7 cellular contexts compared by ENCODE assay signal in the genomic region with DNA sequence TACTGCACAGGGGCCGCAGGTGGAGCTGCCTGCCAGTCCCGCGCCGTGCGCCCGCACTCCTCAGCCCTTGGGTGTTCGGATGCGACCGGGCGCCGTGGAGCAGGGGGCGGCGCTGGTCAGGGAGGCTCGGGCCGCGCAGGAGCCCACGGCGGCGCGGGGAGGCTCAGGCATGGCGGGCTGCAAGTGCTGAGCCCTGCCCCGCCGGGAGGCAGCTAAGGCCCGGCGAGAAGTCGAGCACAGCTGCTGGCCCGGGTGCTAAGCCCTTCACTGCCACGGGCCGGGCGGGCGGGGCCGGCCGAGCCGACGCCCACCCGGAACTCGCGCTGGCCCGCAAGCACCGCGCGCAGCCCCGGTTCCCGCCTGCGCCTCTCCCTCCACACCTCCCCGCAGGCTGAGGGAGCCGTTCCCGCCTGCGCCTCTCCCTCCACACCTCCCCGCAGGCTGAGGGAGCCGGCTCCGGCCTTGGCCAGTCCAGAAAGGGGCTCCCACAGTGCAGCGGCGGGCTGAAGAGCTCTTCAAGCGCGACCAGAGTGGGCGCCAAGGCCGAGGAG.
DNase-seq lines count a peak whose midpoint lies in the region; ATAC-seq, FAIRE-seq and TF ChIP-seq lines count a peak whose summit lies in the region.
"Not testable (repeated sequence)": the region's sequence is repeated elsewhere in the genome, so short reads cannot be mapped to it uniquely, and the experiment has no call there.

No MANE protein-coding gene starts in this region.

- POLR2A ChIA-PET in WTC11 (lab: Charles Lee): not testable (repeated sequence)

- not testable (repeated sequence) for H3K9me2 ChIP-seq in GM23338 (ENCODE audit: insufficient read depth)

- peaks cover 17% of the 10 kb centered on the region for H3K4me1 ChIP-seq in GM23338 (ENCODE audit: insufficient read depth)
- H3K4me1 ChIP-seq in iPS-20b (ENCODE audit: insufficient read depth, low read length); trophoblast cell (ENCODE audit: control insufficient read depth in 1 of 2, insufficient read depth in 2 of 2, low read length in 2 of 2): not testable (repeated sequence)

- not testable (repeated sequence) for H3K79me2 ChIP-seq in GM23338 (replicated peaks; ENCODE audit: insufficient read depth); trophoblast cell (ENCODE audit: control insufficient read depth, insufficient read depth, low read length, poor library complexity)

- H3K9ac ChIP-seq in iPS-20b (ENCODE audit: low read depth, low read length); trophoblast cell (ENCODE audit: low read length): not testable (repeated sequence)

- not testable (repeated sequence) for H3K4me1 Mint-ChIP-seq in GM23338; glutamatergic neuron (ENCODE audit: low read depth, unreplicated experiment)
- peaks cover 17% of the 10 kb centered on the region for H3K4me1 Mint-ChIP-seq in WTC11
- peaks cover 15% of the 10 kb centered on the region for H3K4me1 Mint-ChIP-seq in nephron progenitor cell

- DNase-seq in GM23338 (ENCODE audit: low spot score): peak; percentile 37
- DNase-seq in WTC11 (ENCODE audit: low spot score): peak; percentile 36
- peak; percentile 43 for DNase-seq in glutamatergic neuron
- DNase-seq in nephron progenitor cell: peak; percentile 43
- DNase-seq in trophoblast cell: not testable (repeated sequence)
- DNase-seq in urothelium cell line (ENCODE audit: low spot score): peak; percentile 26

- CTCF ChIA-PET in WTC11 (lab: Charles Lee): interaction anchor here (1.7 kb wide), 1 partner anchor 11 kb away, joined by 3 read pairs; no protein-coding TSS in a partner anchor

- H3K9me3 ChIP-seq in iPS-20b (ENCODE audit: insufficient read depth, low read depth, low read length); trophoblast cell (ENCODE audit: insufficient read depth, low read depth, low read length): not testable (repeated sequence)

- H3K4ac ChIP-seq in trophoblast cell (ENCODE audit: low read depth, low read length): not testable (repeated sequence)

- H2BK120ac ChIP-seq in trophoblast cell (ENCODE audit: insufficient read depth, low read length, poor library complexity): not testable (repeated sequence)

- not testable (repeated sequence) for H3K18ac ChIP-seq in trophoblast cell (ENCODE audit: low read length)

- not testable (repeated sequence) for H4K91ac ChIP-seq in trophoblast cell (ENCODE audit: low read depth, low read length)

- not testable (repeated sequence) for H3K36me3 ChIP-seq in GM23338 (ENCODE audit: insufficient read depth); iPS-20b (ENCODE audit: insufficient read depth, low read depth, low read length); trophoblast cell (ENCODE audit: control insufficient read depth in 1 of 2, insufficient read depth in 2 of 2, low read length in 2 of 2)

- H3K79me1 ChIP-seq in trophoblast cell (ENCODE audit: low read length): not testable (repeated sequence)

- H3K27me3 Mint-ChIP-seq in GM23338 (ENCODE audit: insufficient read depth, low read depth, poor library complexity); glutamatergic neuron (ENCODE audit: unreplicated experiment): not testable (repeated sequence)
- H3K27me3 Mint-ChIP-seq in WTC11 (ENCODE audit: low read depth) (peaks cover 31% of the 10 kb centered on the region), nephron progenitor cell (ENCODE audit: low read depth, poor library complexity) (peaks cover 16% of the 10 kb centered on the region)

- H3K23ac ChIP-seq in trophoblast cell (ENCODE audit: low read length): not testable (repeated sequence)

- not testable (repeated sequence) for H3K36me3 Mint-ChIP-seq in GM23338 (ENCODE audit: low read depth); glutamatergic neuron (ENCODE audit: unreplicated experiment); nephron progenitor cell (ENCODE audit: low read depth)
- peaks cover 11% of the 10 kb centered on the region for H3K36me3 Mint-ChIP-seq in WTC11

- TF ChIP-seq CTCF in GM23338 (conservative IDR thresholded peaks at IDR 0.05; ENCODE audit: low read depth in 2 of 2); WTC11 (IDR thresholded peaks at IDR 0.05); glutamatergic neuron (IDR thresholded peaks at IDR 0.05; ENCODE audit: partially characterized antibody, unreplicated experiment); nephron progenitor cell (IDR thresholded peaks at IDR 0.05): not testable (repeated sequence)

- H3K4me2 ChIP-seq in GM23338 (peak overlapping the region; percentile 80), trophoblast cell (ENCODE audit: low read length) (peak overlapping the region; percentile 43)

- H3K4me3 ChIP-seq in GM23338 (peak overlapping the region; percentile 58), iPS-20b (ENCODE audit: low read length) (peak overlapping the region; percentile 37)
- not testable (repeated sequence) for H3K4me3 ChIP-seq in trophoblast cell (ENCODE audit: low read depth, low read length)

- not testable (repeated sequence) for H3K14ac ChIP-seq in trophoblast cell (ENCODE audit: low read length)

- peak; percentile 85 for ATAC-seq in GM23338
- ATAC-seq in WTC11: peak; percentile 82

- not testable (repeated sequence) for H3K4me3 Mint-ChIP-seq in GM23338
- H3K4me3 Mint-ChIP-seq in WTC11 (peak overlapping the region; percentile 51), glutamatergic neuron (ENCODE audit: unreplicated experiment) (peak overlapping the region; percentile 79), nephron progenitor cell (peak overlapping the region; percentile 61)

- not testable (repeated sequence) for FAIRE-seq in urothelium cell line (lab: Jason Lieb, UNC)

- H3K9me3 Mint-ChIP-seq in GM23338 (peaks cover 27% of the 10 kb centered on the region; the same call in 2 of the 3 replicates), WTC11 (peaks cover 28% of the 10 kb centered on the region), nephron progenitor cell (peaks cover 36% of the 10 kb centered on the region)
- not testable (repeated sequence) for H3K9me3 Mint-ChIP-seq in glutamatergic neuron (ENCODE audit: unreplicated experiment)

- not testable (repeated sequence) for H3F3A ChIP-seq in GM23338 (replicated peaks; ENCODE audit: low read depth)

- no CpG with 5 or more reads among the region's 58 CpGs for WGBS in trophoblast cell (ENCODE audit: extremely low coverage, insufficient coverage, insufficient read length)

- H2AFZ ChIP-seq in GM23338: peak overlapping the region; percentile 95; the same call in 1 of the 2 replicates
- not testable (repeated sequence) for H2AFZ ChIP-seq in trophoblast cell (ENCODE audit: insufficient read depth, low read length, poor library complexity)

- not testable (repeated sequence) for H4K8ac ChIP-seq in trophoblast cell (ENCODE audit: low read depth, low read length)

- H4K12ac ChIP-seq in trophoblast cell (ENCODE audit: low read depth, low read length): not testable (repeated sequence)

- H4K20me1 ChIP-seq in GM23338 (replicated peaks; ENCODE audit: insufficient read depth): not testable (repeated sequence)

- H3K27ac ChIP-seq in GM23338 (ENCODE audit: low read depth); iPS-20b (ENCODE audit: low read length); trophoblast cell (ENCODE audit: low read depth, low read length): not testable (repeated sequence)

- not testable (repeated sequence) for H3K27ac Mint-ChIP-seq in GM23338; WTC11; glutamatergic neuron (ENCODE audit: unreplicated experiment); nephron progenitor cell

- H2BK5ac ChIP-seq in trophoblast cell (ENCODE audit: low read depth, low read length, poor library complexity): not testable (repeated sequence)

- H2BK12ac ChIP-seq in trophoblast cell (ENCODE audit: low read length): not testable (repeated sequence)

- H3K27me3 ChIP-seq in GM23338 (ENCODE audit: insufficient read depth) (peaks cover 27% of the 10 kb centered on the region), iPS-20b (ENCODE audit: insufficient read depth, low read length) (peaks cover 25% of the 10 kb centered on the region)
- not testable (repeated sequence) for H3K27me3 ChIP-seq in trophoblast cell (ENCODE audit: insufficient read depth, low read length)

- not testable (repeated sequence) for H2AK5ac ChIP-seq in trophoblast cell (ENCODE audit: low read length)

TF ChIP-seq in WTC11, 78 proteins besides CTCF, POLR2A, EP300 and RAD21 (continues in another document):
- TF ChIP-seq PRDM15 (CRISPR knock-in tag; IDR thresholded peaks at IDR 0.05): peak; percentile 77
- TF ChIP-seq RELA (CRISPR knock-in tag; IDR thresholded peaks at IDR 0.05; ENCODE audit: borderline replicate concordance): peak; percentile 25; the same call in 1 of the 2 replicates
- peak; percentile 82; the same call in 1 of the 2 replicates for TF ChIP-seq KAT7 (CRISPR knock-in tag; IDR thresholded peaks at IDR 0.05; ENCODE audit: borderline replicate concordance)
